In genomic region chr10:5782174-5782573, GRCh38 we compare ENCODE assay signal across 17 cellular contexts. TPM values are rescaled to one million over a fixed set of nuclear protein-coding genes. Genes with fewer than 3 reads are reported as not detected.
A peak's percentile ranks its signal among the peaks of the same experiment; 100 is the strongest.
DNase-seq lines count a peak whose midpoint lies in the region; ATAC-seq, FAIRE-seq and TF ChIP-seq lines count a peak whose summit lies in the region.
"Had no signal": no experiment of that assay in that cellular context is flagged by ENCODE, and none has a peak within 500 bp of the region (broad histone marks: within the 10 kb centered on the region; RNA-seq: fewer than 3 reads in every experiment).

No MANE protein-coding gene starts in this region.

- intact Hi-C loops in activated B cell treated with CpG ODN at 0.5 μM for 24 hours (cut with micrococcal nuclease), result no loop called here
- intact Hi-C loops in vagina (cut with DNase I), result no loop called here

- H3K36me3 Mint-ChIP-seq in stimulated activated naive CD8-positive, alpha-beta T cell treated with anti-CD3 and anti-CD28 coated beads, Interleukin-15, Interleukin-2, amounts not matched to agents 100 ng/mL and 50 ng/mL, for 24 hours (ENCODE audit: low read depth), result peaks cover 89% of the 10 kb centered on the region
- H3K36me3 Mint-ChIP-seq in activated B cell treated with CpG ODN at 0.5 μM for 24 hours (ENCODE audit: low read depth), result peaks cover 91% of the 10 kb centered on the region
- peaks cover 81% of the 10 kb centered on the region for H3K36me3 Mint-ChIP-seq in endodermal cell (ENCODE audit: low read depth)

- no peak for TF ChIP-seq POLR2A in H54 (IDR thresholded peaks at IDR 0.05; ENCODE audit: low read depth, low read length)
- TF ChIP-seq POLR2A in vagina (IDR thresholded peaks at IDR 0.05), result no peak

- H3K4me1 Mint-ChIP-seq in stimulated activated naive CD8-positive, alpha-beta T cell treated with anti-CD3 and anti-CD28 coated beads, Interleukin-15, Interleukin-2, amounts not matched to agents 100 ng/mL and 50 ng/mL, for 24 hours (ENCODE audit: low read depth), result peaks cover 55% of the 10 kb centered on the region
- H3K4me1 Mint-ChIP-seq in activated B cell treated with CpG ODN at 0.5 μM for 24 hours (peaks cover 49% of the 10 kb centered on the region), endodermal cell (peaks cover 3% of the 10 kb centered on the region)

- H3K9ac ChIP-seq in endodermal cell (ENCODE audit: extremely low read depth, low read length, poor library complexity, severe bottlenecking), result no peak overlapping the region

- TF ChIP-seq CTCF in activated B cell treated with CpG ODN at 0.5 μM for 24 hours (IDR thresholded peaks at IDR 0.05) (no peak), endodermal cell (conservative IDR thresholded peaks at IDR 0.05) (no peak), vagina (IDR thresholded peaks at IDR 0.05) (no peak)

- peaks cover 85% of the 10 kb centered on the region for H3K36me3 ChIP-seq in endodermal cell (ENCODE audit: control insufficient read depth, insufficient read depth, low read length)
- H3K36me3 ChIP-seq in vagina, result peaks cover 4 to 43% of the 10 kb centered on the region in 2 donors

- H3K4me3 Mint-ChIP-seq in stimulated activated naive CD8-positive, alpha-beta T cell treated with anti-CD3 and anti-CD28 coated beads, Interleukin-15, Interleukin-2, amounts not matched to agents 100 ng/mL and 50 ng/mL, for 24 hours, result no peak overlapping the region
- no peak overlapping the region for H3K4me3 Mint-ChIP-seq in activated B cell treated with CpG ODN at 0.5 μM for 24 hours
- no peak overlapping the region for H3K4me3 Mint-ChIP-seq in endodermal cell

- H3K4me3 ChIP-seq in endodermal cell (ENCODE audit: low read length), result no peak overlapping the region
- H3K4me3 ChIP-seq in vagina, result no peak overlapping the region
- H3K4me3 ChIP-seq: coronary artery, SK-N-MC had no signal

- H3K9me3 ChIP-seq in endodermal cell (ENCODE audit: control insufficient read depth, low read length) (no peaks in the 10 kb centered on the region), vagina (no peaks in the 10 kb centered on the region)

- CTCF ChIA-PET in activated B cell treated with CpG ODN at 0.5 μM for 24 hours (lab: Charles Lee), result no interaction called here

- no peak for DNase-seq in stimulated activated naive CD8-positive, alpha-beta T cell treated with anti-CD3 and anti-CD28 coated beads, Interleukin-15, Interleukin-2, amounts not matched to agents 100 U/mL and 50 U/mL, for 24 hours
- no peak for DNase-seq in activated B cell treated with CpG ODN at 0.5 μM for 24 hours
- no peak for DNase-seq in endodermal cell
- no peak for DNase-seq in H54 (ENCODE audit: insufficient read length, low spot score)
- no peak for DNase-seq in cerebellar nuclear complex (lab: John Stamatoyannopoulos, UW)
- DNase-seq in vagina (ENCODE audit: extremely low spot score in 2 of 2), result no peak
- DNase-seq: activated gamma-delta T cell; H7; NCI-H146; stimulated activated CD4-positive, alpha-beta T cell treated with anti-CD3 and anti-CD28 coated beads, Interleukin-2, amount 100 ng/mL, for 24 hours had no signal

- H3K27ac ChIP-seq in endodermal cell (ENCODE audit: low read depth, low read length), result no peak overlapping the region
- no peak overlapping the region for H3K27ac ChIP-seq in vagina
- H3K27ac ChIP-seq: coronary artery, epithelial cell of prostate, SK-N-MC had no signal

- H3K4me1 ChIP-seq in endodermal cell (ENCODE audit: control insufficient read depth, insufficient read depth, low read length), result no peaks in the 10 kb centered on the region
- H3K4me1 ChIP-seq in vagina, result peaks cover 6% of the 10 kb centered on the region

- H3K9me3 Mint-ChIP-seq in stimulated activated naive CD8-positive, alpha-beta T cell treated with anti-CD3 and anti-CD28 coated beads, Interleukin-15, Interleukin-2, amounts not matched to agents 100 ng/mL and 50 ng/mL, for 24 hours, result peaks cover 4% of the 10 kb centered on the region
- H3K9me3 Mint-ChIP-seq in activated B cell treated with CpG ODN at 0.5 μM for 24 hours (peaks cover 7% of the 10 kb centered on the region), endodermal cell (no peaks in the 10 kb centered on the region)

- no peaks in the 10 kb centered on the region for H3K27me3 Mint-ChIP-seq in stimulated activated naive CD8-positive, alpha-beta T cell treated with anti-CD3 and anti-CD28 coated beads, Interleukin-15, Interleukin-2, amounts not matched to agents 100 ng/mL and 50 ng/mL, for 24 hours
- H3K27me3 Mint-ChIP-seq in activated B cell treated with CpG ODN at 0.5 μM for 24 hours (no peaks in the 10 kb centered on the region), endodermal cell (ENCODE audit: insufficient read depth) (no peaks in the 10 kb centered on the region)

- no peak for ATAC-seq in stimulated activated naive CD8-positive, alpha-beta T cell treated with anti-CD3 and anti-CD28 coated beads, Interleukin-15, Interleukin-2, amounts not matched to agents 100 U/mL and 50 U/mL, for 24 hours
- ATAC-seq in activated B cell treated with CpG ODN at 0.5 μM for 24 hours (ENCODE audit: low read depth) (no peak), HG02610 (IDR thresholded peaks at IDR 0.05; ENCODE audit: unreplicated experiment) (no peak)

- H3K27ac Mint-ChIP-seq in stimulated activated naive CD8-positive, alpha-beta T cell treated with anti-CD3 and anti-CD28 coated beads, Interleukin-15, Interleukin-2, amounts not matched to agents 100 ng/mL and 50 ng/mL, for 24 hours, result peak overlapping the region; percentile 10
- H3K27ac Mint-ChIP-seq in activated B cell treated with CpG ODN at 0.5 μM for 24 hours, result peak overlapping the region; percentile 68
- peak overlapping the region; percentile 24 for H3K27ac Mint-ChIP-seq in endodermal cell

- POLR2A ChIA-PET in activated B cell treated with CpG ODN at 0.5 μM for 24 hours (lab: Charles Lee), result no interaction called here

- WGBS in endodermal cell (ENCODE audit: insufficient coverage in 1 of 2, insufficient read length in 1 of 2), 2 experiments, result 93 to 100% methylated on average over 1 of the region's 1 CpG

- no peaks in the 10 kb centered on the region for H3K27me3 ChIP-seq in endodermal cell (ENCODE audit: control insufficient read depth, insufficient read depth, low read length, poor library complexity, severe bottlenecking)
- H3K27me3 ChIP-seq in vagina, result no peaks in the 10 kb centered on the region

- no peak for FAIRE-seq in H54 (lab: Jason Lieb, UNC)
- FAIRE-seq: frontal cortex, RCC 7860 had no signal

RNA-seq across cellular contexts. Expression of gene GDI2, which starts 31.1 kb away (rescaled TPM):
- total RNA-seq in activated B cell treated with CpG ODN at 0.5 μM for 24 hours (289 and 301 TPM in 2 replicates), endodermal cell (100 to 1,000 TPM; 299 to 337 TPM), vagina (174 TPM)
- 320 TPM for polyA plus RNA-seq in endodermal cell (2013, experiment 1 of 2)
- polyA plus RNA-seq in endodermal cell (2013, experiment 2 of 2), result 310 TPM

Comparison
In these comparisons a context has a peak if more than half of its experiments do, and no peak if none do; other contexts are left out.
1. H3K27ac Mint-ChIP-seq: peak in every context shown above with its lines; median percentile 68 in activated B cell treated with CpG ODN at 0.5 μM for 24 hours; 24 in endodermal cell; 10 in stimulated activated naive CD8-positive, alpha-beta T cell treated with anti-CD3 and anti-CD28 coated beads, Interleukin-15, Interleukin-2, amounts not matched to agents 100 ng/mL and 50 ng/mL, for 24 hours.